In genomic region chr7:151641587-151641986, GRCh38 we compare ENCODE assay signal across 29 cellular contexts.
"Had no signal": no experiment of that assay in that cellular context is flagged by ENCODE, and none has a peak within 500 bp of the region (broad histone marks: within the 10 kb centered on the region; RNA-seq: fewer than 3 reads in every experiment).

No MANE protein-coding gene starts in this region.

- H3K4me3 ChIP-seq: adrenal gland, breast epithelium, cardiac muscle cell, coronary artery, dorsolateral prefrontal cortex, gastrocnemius medialis had no signal

- H3K27ac ChIP-seq: adrenal gland, breast epithelium, cardiac muscle cell, foreskin keratinocyte, gastrocnemius medialis had no signal

- H3K27me3 ChIP-seq: adrenal gland, breast epithelium, cardiac muscle cell, dorsolateral prefrontal cortex, foreskin keratinocyte, gastrocnemius medialis had no signal

- DNase-seq: activated CD4-positive, alpha-beta memory T cell treated with anti-CD3 and anti-CD28 coated beads for 36 hours; activated CD4-positive, alpha-beta T cell treated with anti-CD3 and anti-CD28 coated beads for 36 hours; activated CD4-positive, alpha-beta T cell treated with anti-CD3 and anti-CD28 coated beads, Interleukin-2, amount 10 ng/mL, durations not matched to agents 24 days and 14 days; activated CD4-positive, CD25-positive, alpha-beta regulatory T cell; activated CD4-positive, CD25-positive, alpha-beta regulatory T cell treated with anti-CD3 and anti-CD28 coated beads, Interleukin-2, amount 50 U/mL, for 72 hours; activated CD8-positive, alpha-beta memory T cell treated with anti-CD3 and anti-CD28 coated beads, Interleukin-2, amount 10 ng/mL, durations not matched to agents 7 days and 5 days; activated CD8-positive, alpha-beta memory T cell treated with anti-CD3 and anti-CD28 coated beads, Interleukin-2, amount 50 U/mL, for 4 hours; activated CD8-positive, alpha-beta T cell treated with anti-CD3 and anti-CD28 coated beads, Interleukin-2, amount 10 ng/mL, durations not matched to agents 7 days and 5 days; activated effector memory CD4-positive, alpha-beta T cell treated with anti-CD3 and anti-CD28 coated beads, Interleukin-2, amount 50 U/mL, for 16 hours; activated naive CD4-positive, alpha-beta T cell treated with anti-CD3 and anti-CD28 coated beads for 36 hours; activated naive CD8-positive, alpha-beta T cell treated with anti-CD3 and anti-CD28 coated beads for 36 hours; activated naive CD8-positive, alpha-beta T cell treated with anti-CD3 and anti-CD28 coated beads, Interleukin-2, amount 50 U/mL, for 24 hours; activated T-cell treated with anti-CD3 and anti-CD28 coated beads, Interleukin-2, amount 50 U/mL, for 1 hour; activated T-cell treated with anti-CD3 and anti-CD28 coated beads, Interleukin-2, amount 50 U/mL, for 48 hours; adrenal gland; amygdala; dorsolateral prefrontal cortex; effector memory CD4-positive, alpha-beta T cell; endodermal cell; foreskin keratinocyte; gastrocnemius medialis; glutamatergic neuron; T-helper 1 cell; T-helper 17 cell; T1000 had no signal

- H3K36me3 ChIP-seq: adrenal gland, breast epithelium, cardiac muscle cell, gastrocnemius medialis had no signal

- ATAC-seq: activated CD4-positive, alpha-beta T cell treated with anti-CD3 and anti-CD28 coated beads for 36 hours; activated CD8-positive, alpha-beta memory T cell treated with anti-CD3 and anti-CD28 coated beads, Interleukin-2, amount 10 ng/mL, durations not matched to agents 7 days and 5 days; activated CD8-positive, alpha-beta T cell treated with anti-CD3 and anti-CD28 coated beads, Interleukin-2, amount 10 ng/mL, durations not matched to agents 7 days and 5 days; activated naive CD8-positive, alpha-beta T cell treated with anti-CD3 and anti-CD28 coated beads, Interleukin-2, amount 50 U/mL, for 24 hours; esophagus mucosa; foreskin keratinocyte; gastrocnemius medialis; T-helper 17 cell had no signal

- H3K9me3 ChIP-seq: adrenal gland, breast epithelium, gastrocnemius medialis had no signal

- H3K4me1 ChIP-seq: adrenal gland, breast epithelium, gastrocnemius medialis had no signal
